Comparison of ENCODE assay signal across 13 cellular contexts in the genomic region with DNA sequence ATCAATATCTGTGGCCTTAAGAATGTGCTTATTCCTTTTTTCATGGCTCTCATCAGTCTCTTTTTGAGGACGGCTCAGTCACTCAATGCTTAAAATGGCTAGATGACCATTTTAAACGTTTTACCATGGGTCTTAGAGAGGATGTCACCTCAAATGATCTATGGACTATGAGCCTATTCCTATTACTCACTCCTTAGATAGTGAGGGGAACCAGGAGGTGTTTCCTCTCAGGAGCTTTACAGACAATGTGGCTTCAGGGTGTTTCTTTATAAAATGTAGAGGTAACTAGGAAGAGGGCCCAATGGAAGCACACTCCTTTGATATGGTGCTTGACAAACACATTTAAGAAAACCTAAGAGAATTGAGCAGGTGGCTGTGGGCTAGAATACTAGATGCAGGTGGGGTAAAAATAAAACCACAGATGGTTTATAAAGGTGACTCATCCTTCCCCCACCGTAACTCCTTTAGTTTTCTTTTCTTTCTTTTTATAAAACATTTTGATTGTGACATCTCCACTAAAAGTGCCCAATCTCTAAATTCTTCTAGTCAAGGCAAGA. TPM values are rescaled to one million over a fixed set of nuclear protein-coding genes. Genes with fewer than 3 reads are reported as not detected.
DNase-seq lines count a peak whose midpoint lies in the region; ATAC-seq and TF ChIP-seq lines count a peak whose summit lies in the region.
"Had no signal": no experiment of that assay in that cellular context is flagged by ENCODE, and none has a peak within 500 bp of the region (broad histone marks: within the 10 kb centered on the region; RNA-seq: fewer than 3 reads in every experiment).

No MANE protein-coding gene starts in this region.

- no peak for TF ChIP-seq CTCF in Caco-2 (IDR thresholded peaks at IDR 0.05; ENCODE audit: insufficient read depth in 1 of 2, low read depth in 1 of 2, low read length in 1 of 2, severe bottlenecking in 1 of 2, unreplicated experiment in 1 of 2)

- no peaks in the 10 kb centered on the region for H3K27me3 Mint-ChIP-seq in Caco-2 (ENCODE audit: insufficient read depth, unreplicated experiment)
- H3K27me3 Mint-ChIP-seq in central memory CD8-positive, alpha-beta T cell, result peaks cover 11% of the 10 kb centered on the region
- peaks cover 44 to 49% of the 10 kb centered on the region in 2 donors for H3K27me3 Mint-ChIP-seq in natural killer cell treated with Interleukin-12 subunit alpha and Interleukin-12 subunit beta and Interleukin-15 and Interleukin-18, amount 100 ng/mL, for 72 hours

- H3K9ac ChIP-seq in HUES64 (ENCODE audit: low read depth, low read length), result no peak overlapping the region

- TSS peak; percentile 64 for BruUV-seq in Caco-2 (replicated peaks; lab: Mats Ljungman, UMichigan)

- H3K9me3 ChIP-seq in Caco-2 (no peaks in the 10 kb centered on the region), HUES64 (ENCODE audit: insufficient read depth, low read depth, low read length) (no peaks in the 10 kb centered on the region)
- H3K9me3 ChIP-seq: testis had no signal

- H3K4me1 ChIP-seq in Caco-2, result peaks cover 6% of the 10 kb centered on the region
- H3K4me1 ChIP-seq in HUES64 (ENCODE audit: insufficient read depth, low read length), result peaks cover 14% of the 10 kb centered on the region
- H3K4me1 ChIP-seq: testis had no signal

- no peak overlapping the region for H3K27ac Mint-ChIP-seq in Caco-2 (ENCODE audit: unreplicated experiment)
- H3K27ac Mint-ChIP-seq in central memory CD8-positive, alpha-beta T cell (ENCODE audit: low read depth), result no peak overlapping the region
- no peak overlapping the region for H3K27ac Mint-ChIP-seq in natural killer cell treated with Interleukin-12 subunit alpha and Interleukin-12 subunit beta and Interleukin-15 and Interleukin-18, amount 100 ng/mL, for 72 hours

- CTCF ChIA-PET in Caco-2 (lab: Charles Lee), result interaction anchor here (1.7 kb wide), 1 partner anchor 334 kb away, joined by 6 read pairs; no protein-coding TSS in a partner anchor

- no peaks in the 10 kb centered on the region for H3K36me3 ChIP-seq in Caco-2 (ENCODE audit: control insufficient read depth, insufficient read depth, low read length)
- H3K36me3 ChIP-seq in HUES64 (ENCODE audit: insufficient read depth, low read length), result no peaks in the 10 kb centered on the region
- H3K36me3 ChIP-seq: WERI-Rb-1 had no signal

- no peaks in the 10 kb centered on the region for H3K27me3 ChIP-seq in Caco-2 (replicated peaks; ENCODE audit: control insufficient read depth, insufficient read depth, low read length)
- H3K27me3 ChIP-seq in HUES64 (ENCODE audit: insufficient read depth, low read length), result peaks cover 23% of the 10 kb centered on the region; the same call in 1 of the 2 replicates
- H3K27me3 ChIP-seq: testis had no signal

- H3K4me3 ChIP-seq in Caco-2 (ENCODE audit: low read depth, low read length) (no peak overlapping the region), HUES64 (ENCODE audit: low read length) (peak overlapping the region; percentile 93)

- intact Hi-C loops in Caco-2 (cut with micrococcal nuclease; ENCODE audit: unreplicated experiment), result loop anchor here (10.0 kb wide), 1 partner anchor 220 kb away; no protein-coding TSS in a partner anchor

- WGBS in HUES64, result 73% methylated on average over 2 of the region's 3 CpGs

- no peak for DNase-seq in Caco-2
- no peak for DNase-seq in central memory CD8-positive, alpha-beta T cell (ENCODE audit: low spot score in 2 of 2)
- DNase-seq in natural killer cell treated with Interleukin-12 subunit alpha and Interleukin-12 subunit beta and Interleukin-15 and Interleukin-18, amount 100 ng/mL, for 72 hours (ENCODE audit: low spot score), result no peak
- DNase-seq in DMS 273 (lab: John Stamatoyannopoulos, UW; ENCODE audit: unreplicated experiment), result no peak
- DNase-seq: activated naive CD4-positive, alpha-beta T cell treated with anti-CD3 and anti-CD28 coated beads, Interleukin-2, amount 50 U/mL, for 16 hours; islet precursor cell; NCI-H1436 treated with DMSO at 0.1 percent for 48 hours; Right ventricle myocardium superior; testis; WERI-Rb-1 had no signal

- POLR2A ChIA-PET in Caco-2 (lab: Charles Lee), result no interaction called here

- peaks cover 27% of the 10 kb centered on the region for H3K4me1 Mint-ChIP-seq in Caco-2 (ENCODE audit: low read depth, unreplicated experiment)
- H3K4me1 Mint-ChIP-seq in central memory CD8-positive, alpha-beta T cell, result peaks cover 11% of the 10 kb centered on the region
- H3K4me1 Mint-ChIP-seq in natural killer cell treated with Interleukin-12 subunit alpha and Interleukin-12 subunit beta and Interleukin-15 and Interleukin-18, amount 100 ng/mL, for 72 hours (ENCODE audit: low read depth in 2 of 2), result peaks cover 6 to 9% of the 10 kb centered on the region in 2 donors

- no peaks in the 10 kb centered on the region for H3K36me3 Mint-ChIP-seq in Caco-2 (ENCODE audit: insufficient read depth, unreplicated experiment)
- no peaks in the 10 kb centered on the region for H3K36me3 Mint-ChIP-seq in central memory CD8-positive, alpha-beta T cell (ENCODE audit: insufficient read depth)
- peaks cover 4% of the 10 kb centered on the region for H3K36me3 Mint-ChIP-seq in natural killer cell treated with Interleukin-12 subunit alpha and Interleukin-12 subunit beta and Interleukin-15 and Interleukin-18, amount 100 ng/mL, for 72 hours

- no peak overlapping the region for H3K27ac ChIP-seq in HUES64 (ENCODE audit: low read depth, low read length)
- H3K27ac ChIP-seq: WERI-Rb-1 had no signal

- peak overlapping the region; percentile 91 for H3K4me3 Mint-ChIP-seq in Caco-2 (ENCODE audit: unreplicated experiment)
- peak overlapping the region; percentile 75 for H3K4me3 Mint-ChIP-seq in central memory CD8-positive, alpha-beta T cell
- peak overlapping the region; percentile 43 for H3K4me3 Mint-ChIP-seq in natural killer cell treated with Interleukin-12 subunit alpha and Interleukin-12 subunit beta and Interleukin-15 and Interleukin-18, amount 100 ng/mL, for 72 hours

- ATAC-seq in central memory CD8-positive, alpha-beta T cell (replicated peaks; ENCODE audit: extremely low read depth, poor library complexity, severe bottlenecking), result no peak
- ATAC-seq in natural killer cell treated with Interleukin-12 subunit alpha and Interleukin-12 subunit beta and Interleukin-15 and Interleukin-18, amount 100 ng/mL, for 72 hours, result no peak
- no peak for ATAC-seq in GM18907 (IDR thresholded peaks at IDR 0.05; ENCODE audit: unreplicated experiment)
- ATAC-seq in GM21576 (IDR thresholded peaks at IDR 0.05; ENCODE audit: unreplicated experiment), result no peak

- no peaks in the 10 kb centered on the region for H3K9me3 Mint-ChIP-seq in Caco-2 (ENCODE audit: unreplicated experiment)
- H3K9me3 Mint-ChIP-seq in central memory CD8-positive, alpha-beta T cell, result peaks cover 9% of the 10 kb centered on the region
- peaks cover 7% of the 10 kb centered on the region for H3K9me3 Mint-ChIP-seq in natural killer cell treated with Interleukin-12 subunit alpha and Interleukin-12 subunit beta and Interleukin-15 and Interleukin-18, amount 100 ng/mL, for 72 hours

RNA-seq across cellular contexts. Expression of a gene that starts 1.5 kb away (rescaled TPM):
- total RNA-seq in Caco-2 (2022), result 15.6 and 16.3 TPM in 2 replicates
- 10.0 TPM for polyA plus RNA-seq in HUES64 (2013, experiment 1 of 2)
- polyA plus RNA-seq in HUES64 (2013, experiment 2 of 2), result 10.2 TPM
- 1 to 10 TPM; 1.2 to 4.8 TPM for total RNA-seq in natural killer cell treated with Interleukin-12 subunit alpha and Interleukin-12 subunit beta and Interleukin-15 and Interleukin-18, amount 100 ng/mL, for 72 hours
- total RNA-seq: Right ventricle myocardium superior had no signal
